Comparison of ENCODE assay signal across 8 cellular contexts in genomic region chr11:65261591-65262380, GRCh38. TPM values are rescaled to one million over a fixed set of nuclear protein-coding genes. Genes with fewer than 3 reads are reported as not detected.
DNase-seq lines count a peak whose midpoint lies in the region; ATAC-seq lines count a peak whose summit lies in the region.

TSS of gene POLA2 (plus strand) at chr11:65261962. CDS start at chr11:65262293, 331 bp downstream.

- peak within 1 kb of the TSS; percentile 89 to 98 (median 94) for H3K27ac Mint-ChIP-seq in CD8-positive, alpha-beta memory T cell

- H3K27ac ChIP-seq in CD8-positive, alpha-beta memory T cell (ENCODE audit: low read depth, low read length): peak within 1 kb of the TSS; percentile 87

- H3K4me3 Mint-ChIP-seq in CD8-positive, alpha-beta memory T cell: peak within 1 kb of the TSS; percentile 87 to 96 (median 91)

- H3K9me3 ChIP-seq in CD8-positive, alpha-beta memory T cell (ENCODE audit: low read length): no peaks in the 10 kb centered on the region

- H3K4me3 ChIP-seq in CD8-positive, alpha-beta memory T cell (ENCODE audit: low read length): peak within 1 kb of the TSS; percentile 92

- H3K4me1 ChIP-seq in CD8-positive, alpha-beta memory T cell (ENCODE audit: insufficient read depth, low read length): peaks cover 19% of the 10 kb centered on the region

- H3K27me3 ChIP-seq in CD8-positive, alpha-beta memory T cell (ENCODE audit: insufficient read depth, low read length, poor library complexity, severe bottlenecking): no peaks in the 10 kb centered on the region

- POLR2A ChIA-PET in CD8-positive, alpha-beta memory T cell (lab: Charles Lee): interaction anchor here (0.6 to 1.6 kb wide), 12 partner anchors 52 to 790 kb away, joined by 3 to 6 read pairs (median 4); partner anchors contain the start of genes DPF2, FAU, MALAT1 and MRPL49

- peak; percentile 89 to 98 (median 97) for DNase-seq in CD8-positive, alpha-beta memory T cell
- peak; percentile 90 for DNase-seq in HS-5 (ENCODE audit: low read depth)
- DNase-seq in NK-92 (lab: John Stamatoyannopoulos, UW; ENCODE audit: unreplicated experiment): peak; percentile 91
- DNase-seq in activated CD8-positive, alpha-beta memory T cell treated with anti-CD3 and anti-CD28 coated beads for 1 hour (ENCODE audit: extremely low read depth in 1 of 2, low read depth in 1 of 2): peak; percentile 91 to 92
- DNase-seq in effector CD4-positive, alpha-beta T cell: peak; percentile 92
- peak; percentile 96 to 97 for DNase-seq in lung microvascular endothelial cell (ENCODE audit: low read depth in 2 of 2)
- peak; percentile 91 to 93 (median 91) for DNase-seq in stimulated activated CD4-positive, alpha-beta T cell treated with anti-CD3 and anti-CD28 coated beads, TNF-alpha, amount 100 ng/mL, for 4 hours (ENCODE audit: low read depth in 3 of 3)

- no peaks in the 10 kb centered on the region for H3K36me3 ChIP-seq in CD8-positive, alpha-beta memory T cell (ENCODE audit: insufficient read depth, low read length)

- H3K27me3 Mint-ChIP-seq in CD8-positive, alpha-beta memory T cell: peaks cover 0 to 2% of the 10 kb centered on the region in 2 donors

- H3K9me3 Mint-ChIP-seq in CD8-positive, alpha-beta memory T cell: no peaks in the 10 kb centered on the region

- CTCF ChIA-PET in CD8-positive, alpha-beta memory T cell (lab: Charles Lee): interaction anchor here (1.2 to 1.7 kb wide), 6 partner anchors 11 to 151 kb away, joined by 4 to 9 read pairs (median 4); partner anchors contain the start of gene CDC42EP2

- peaks cover 0 to 28% (median 9%) of the 10 kb centered on the region in 3 donors for H3K36me3 Mint-ChIP-seq in CD8-positive, alpha-beta memory T cell

- peak; percentile 61 for ATAC-seq in GM19468 (IDR thresholded peaks at IDR 0.05; ENCODE audit: extremely low read depth, unreplicated experiment)

- peaks cover 28 to 55% (median 46%) of the 10 kb centered on the region in 3 donors for H3K4me1 Mint-ChIP-seq in CD8-positive, alpha-beta memory T cell

RNA-seq across cellular contexts. Expression of gene POLA2, which starts in this region (rescaled TPM):
- 10 to 100 TPM; 75.6 to 78.8 TPM for total RNA-seq in CD8-positive, alpha-beta memory T cell
- polyA plus RNA-seq in CD8-positive, alpha-beta memory T cell: 11.0 TPM
- 1.8 and 3.5 TPM in 2 replicates for total RNA-seq in lung microvascular endothelial cell

Comparison
In these comparisons a context has a peak if more than half of its experiments do, and no peak if none do; other contexts are left out.
1. Peak in every context shown above with its lines: DNase-seq, ATAC-seq, H3K4me3 ChIP-seq and H3K27ac ChIP-seq.
2. RNA of gene POLA2 (total RNA-seq): 75.6 to 78.8 TPM in CD8-positive, alpha-beta memory T cell; 1.8 to 3.5 TPM in lung microvascular endothelial cell; every median in the first group is over 10 times any median in the second.